ENCODE assay signal across 8 cellular contexts in genomic region chr3:9249273-9250192, GRCh38. TPM values are rescaled to one million over a fixed set of nuclear protein-coding genes. Genes with fewer than 3 reads are reported as not detected.
DNase-seq lines count a peak whose midpoint lies in the region; ATAC-seq and TF ChIP-seq lines count a peak whose summit lies in the region.

Gene SRGAP3 (minus strand): TSS chr3:9249646. CDS start chr3:9248951, 695 bp downstream.

- H3K27me3 Mint-ChIP-seq in chondrocyte (ENCODE audit: low read depth), result peaks cover 20% of the 10 kb centered on the region

- ATAC-seq in GM18907 (IDR thresholded peaks at IDR 0.05; ENCODE audit: unreplicated experiment), result peak; percentile 100
- ATAC-seq in HG03196 (IDR thresholded peaks at IDR 0.05; ENCODE audit: unreplicated experiment), result peak; percentile 100
- peak; percentile 98 to 100 for ATAC-seq in activated CD4-positive, CD25-positive, alpha-beta regulatory T cell treated with anti-CD3 and anti-CD28 coated beads, Interleukin-2, amount 50 U/mL, for 24 hours

- peak within 1 kb of the TSS; percentile 38 for H3K27ac Mint-ChIP-seq in chondrocyte (ENCODE audit: unreplicated experiment)

- peak within 1 kb of the TSS; percentile 50 for H3K4me3 ChIP-seq in kidney epithelial cell (ENCODE audit: low read depth, low read length)

- peaks cover 5% of the 10 kb centered on the region for H3K27me3 ChIP-seq in kidney epithelial cell (ENCODE audit: control insufficient read depth, insufficient read depth, low read length)

- no peaks in the 10 kb centered on the region for H3K36me3 ChIP-seq in kidney epithelial cell (ENCODE audit: control insufficient read depth, insufficient read depth, low read length)

- DNase-seq in AG08395 (ENCODE audit: low spot score) (peak; percentile 95), NCI-H345 (lab: John Stamatoyannopoulos, UW) (peak; percentile 88), chondrocyte (ENCODE audit: low spot score) (no peak), kidney epithelial cell (ENCODE audit: low read depth) (peak; percentile 83)
- peak; percentile 59 to 73 for DNase-seq in stimulated activated CD4-positive, alpha-beta T cell treated with anti-CD3 and anti-CD28 coated beads, Interleukin-15, amount 100 ng/mL, for 48 hours (ENCODE audit: low read depth in 2 of 2)

- TF ChIP-seq CTCF in chondrocyte (IDR thresholded peaks at IDR 0.05), result peak; percentile 50
- peak; percentile 29 for TF ChIP-seq CTCF in kidney epithelial cell (IDR thresholded peaks at IDR 0.05; ENCODE audit: insufficient read depth, low read length, poor library complexity, severe bottlenecking)

- H3K36me3 Mint-ChIP-seq in chondrocyte (ENCODE audit: low read depth), result no peaks in the 10 kb centered on the region

- H3K4me3 Mint-ChIP-seq in chondrocyte (ENCODE audit: unreplicated experiment), result peak within 1 kb of the TSS; percentile 77

- peaks cover 22% of the 10 kb centered on the region for H3K4me1 Mint-ChIP-seq in chondrocyte (ENCODE audit: low read depth)

- H3K9me3 Mint-ChIP-seq in chondrocyte (ENCODE audit: low read depth), result no peaks in the 10 kb centered on the region

RNA-seq across cellular contexts. Expression of gene SRGAP3, which starts in this region (rescaled TPM):
- total RNA-seq in chondrocyte (0.99 to 3.0 TPM (median 2.5 TPM) in 3 replicates), kidney epithelial cell (2.7 and 4.9 TPM in 2 replicates)
